ENCODE assay signal across 1 cellular context in genomic region chr11:69654001-69654659, GRCh38.
TF ChIP-seq lines count a peak whose summit lies in the region.

No MANE protein-coding gene starts in this region.

TF ChIP-seq in HepG2, 621 proteins besides CTCF, POLR2A, EP300 and RAD21 (continued from another document):
- TF ChIP-seq ZNF710 (CRISPR knock-in tag; IDR thresholded peaks at IDR 0.05; ENCODE audit: borderline replicate concordance) (no peak), HDAC6 (IDR thresholded peaks at IDR 0.05; ENCODE audit: low read depth, low read length) (no peak), ZNF775 (CRISPR knock-in tag; IDR thresholded peaks at IDR 0.05; ENCODE audit: borderline replicate concordance) (no peak), HOXA7 (CRISPR knock-in tag; IDR thresholded peaks at IDR 0.05) (no peak), HNRNPLL (IDR thresholded peaks at IDR 0.05; ENCODE audit: low read depth, low read length, poor library complexity, severe bottlenecking) (peak; percentile 23), ZNF772 (CRISPR knock-in tag; IDR thresholded peaks at IDR 0.05) (no peak), TERF1 (CRISPR knock-in tag; IDR thresholded peaks at IDR 0.05) (no peak), ZNF644 (CRISPR knock-in tag; IDR thresholded peaks at IDR 0.05; ENCODE audit: low read depth) (no peak), ZFP62 (CRISPR knock-in tag; IDR thresholded peaks at IDR 0.05) (no peak), MNT (IDR thresholded peaks at IDR 0.05) (no peak), BHLHE40 (IDR thresholded peaks at IDR 0.05; ENCODE audit: low read length) (peak; percentile 11; the same call in 1 of the 2 replicates), ZNF407 (CRISPR knock-in tag; IDR thresholded peaks at IDR 0.05; ENCODE audit: not compliant biosample characterization) (no peak), RBM39 (IDR thresholded peaks at IDR 0.05; ENCODE audit: low read depth, low read length, poor library complexity, severe bottlenecking) (peak; percentile 52), SMC3 (IDR thresholded peaks at IDR 0.05; ENCODE audit: low read length) (no peak), ZNF549 (CRISPR knock-in tag; IDR thresholded peaks at IDR 0.05) (no peak), HNRNPL (IDR thresholded peaks at IDR 0.05; ENCODE audit: low read depth, low read length) (peak; percentile 91), ELF4 (CRISPR knock-in tag; IDR thresholded peaks at IDR 0.05; ENCODE audit: borderline replicate concordance) (no peak), NBN (conservative IDR thresholded peaks at IDR 0.05) (no peak), RFX5 (IDR thresholded peaks at IDR 0.05; ENCODE audit: low read depth, low read length) (no peak), SNAI1 (CRISPR knock-in tag; IDR thresholded peaks at IDR 0.05; ENCODE audit: borderline replicate concordance) (0 out of 2 replicates have a peak, but pooled peaks have one; percentile 20), ZHX1 (CRISPR knock-in tag; IDR thresholded peaks at IDR 0.05; ENCODE audit: low read depth) (no peak), PTBP1 (IDR thresholded peaks at IDR 0.05; ENCODE audit: low read depth, low read length, poor library complexity, severe bottlenecking) (peak; percentile 84), AGO2 (optimal IDR thresholded peaks at IDR 0.05; ENCODE audit: low read depth, low read length) (peak; percentile 99), TRIM22 (IDR thresholded peaks at IDR 0.05) (no peak)
